1 cellular context compared by ENCODE assay signal in genomic region chr15:70098170-70098460, GRCh38.
TF ChIP-seq lines count a peak whose summit lies in the region.

No MANE protein-coding gene starts in this region.

TF ChIP-seq in HepG2, 621 proteins besides CTCF, POLR2A, EP300 and RAD21 (continued from another document):
- TF ChIP-seq ZBTB40 (IDR thresholded peaks at IDR 0.05) = no peak
- no peak for TF ChIP-seq ZBTB40 (CRISPR knock-in tag; IDR thresholded peaks at IDR 0.05)
- no peak for TF ChIP-seq ZNF496 (CRISPR knock-in tag; IDR thresholded peaks at IDR 0.05; ENCODE audit: insufficient replicate concordance)
- TF ChIP-seq ZBTB2 (CRISPR knock-in tag; IDR thresholded peaks at IDR 0.05; ENCODE audit: low read depth) = 0 out of 2 replicates have a peak, but pooled peaks have one; percentile 16
- no peak for TF ChIP-seq NAIF1 (CRISPR knock-in tag; IDR thresholded peaks at IDR 0.05; ENCODE audit: borderline replicate concordance)
- no peak for TF ChIP-seq ZNF792 (CRISPR knock-in tag; IDR thresholded peaks at IDR 0.05)
- no peak for TF ChIP-seq THAP11 (CRISPR knock-in tag; IDR thresholded peaks at IDR 0.05)
- no peak for TF ChIP-seq SNAI1 (CRISPR knock-in tag; IDR thresholded peaks at IDR 0.05; ENCODE audit: borderline replicate concordance)
- TF ChIP-seq PHF5A (CRISPR knock-in tag; IDR thresholded peaks at IDR 0.05; ENCODE audit: low read depth, unreplicated experiment) = no peak
- no peak for TF ChIP-seq FOSL2 (CRISPR knock-in tag; IDR thresholded peaks at IDR 0.05)
- TF ChIP-seq CHD4 (IDR thresholded peaks at IDR 0.05; ENCODE audit: borderline replicate concordance, low read length) = 0 out of 2 replicates have a peak, but pooled peaks have one; percentile 46
- TF ChIP-seq BRF2 (CRISPR knock-in tag; IDR thresholded peaks at IDR 0.05) = no peak
- no peak for TF ChIP-seq SCMH1 (CRISPR knock-in tag; IDR thresholded peaks at IDR 0.05; ENCODE audit: borderline replicate concordance)
- no peak for TF ChIP-seq HNRNPL (IDR thresholded peaks at IDR 0.05; ENCODE audit: low read depth, low read length)
- TF ChIP-seq FUBP1 (CRISPR knock-in tag; IDR thresholded peaks at IDR 0.05; ENCODE audit: borderline replicate concordance) = no peak
- TF ChIP-seq ZFX (CRISPR knock-in tag; IDR thresholded peaks at IDR 0.05; ENCODE audit: low read depth) = peak; percentile 0; the same call in 1 of the 2 replicates
- no peak for TF ChIP-seq SP5 (CRISPR knock-in tag; IDR thresholded peaks at IDR 0.05; ENCODE audit: borderline replicate concordance, low read depth)
- no peak for TF ChIP-seq SETDB1 (CRISPR knock-in tag; IDR thresholded peaks at IDR 0.05; ENCODE audit: borderline replicate concordance)
- no peak for TF ChIP-seq RNF219 (CRISPR knock-in tag; IDR thresholded peaks at IDR 0.05)
- TF ChIP-seq ATF1 (CRISPR knock-in tag; IDR thresholded peaks at IDR 0.05) = peak; percentile 9; the same call in 1 of the 2 replicates
- TF ChIP-seq SNRNP70 (IDR thresholded peaks at IDR 0.05; ENCODE audit: low read depth, low read length) = no peak
- TF ChIP-seq ZNF543 (CRISPR knock-in tag; IDR thresholded peaks at IDR 0.05) = no peak
- TF ChIP-seq ZNF609 (CRISPR knock-in tag; IDR thresholded peaks at IDR 0.05; ENCODE audit: borderline replicate concordance) = no peak
- no peak for TF ChIP-seq ZNF235 (CRISPR knock-in tag; IDR thresholded peaks at IDR 0.05; ENCODE audit: borderline replicate concordance)
- no peak for TF ChIP-seq TBP (CRISPR knock-in tag; IDR thresholded peaks at IDR 0.05)
- no peak for TF ChIP-seq TBX2 (CRISPR knock-in tag; IDR thresholded peaks at IDR 0.05; ENCODE audit: borderline replicate concordance)
- TF ChIP-seq CBX5 (CRISPR knock-in tag; IDR thresholded peaks at IDR 0.05; ENCODE audit: borderline replicate concordance) = no peak
- no peak for TF ChIP-seq NBN (conservative IDR thresholded peaks at IDR 0.05)
- TF ChIP-seq SYNCRIP (IDR thresholded peaks at IDR 0.05; ENCODE audit: insufficient read depth, low read depth, low read length) = no peak
- TF ChIP-seq ELF3 (CRISPR knock-in tag; IDR thresholded peaks at IDR 0.05) = no peak
- TF ChIP-seq ZBTB3 (CRISPR knock-in tag; IDR thresholded peaks at IDR 0.05; ENCODE audit: borderline replicate concordance, low read depth) = no peak
- no peak for TF ChIP-seq ATF6 (CRISPR knock-in tag; conservative IDR thresholded peaks at IDR 0.05)
- TF ChIP-seq GABPB1 (CRISPR knock-in tag; IDR thresholded peaks at IDR 0.05) = no peak
- no peak for TF ChIP-seq ZNF441 (CRISPR knock-in tag; IDR thresholded peaks at IDR 0.05; ENCODE audit: borderline replicate concordance)
- peak; percentile 31 for TF ChIP-seq ASH2L (IDR thresholded peaks at IDR 0.05; ENCODE audit: insufficient read length, low read depth, low read length)
- no peak for TF ChIP-seq ZNF772 (CRISPR knock-in tag; IDR thresholded peaks at IDR 0.05)
- no peak for TF ChIP-seq RBM22 (optimal IDR thresholded peaks at IDR 0.05; ENCODE audit: low read length)
- TF ChIP-seq ZNF569 (CRISPR knock-in tag; IDR thresholded peaks at IDR 0.05; ENCODE audit: borderline replicate concordance) = no peak
- TF ChIP-seq GATA4 (IDR thresholded peaks at IDR 0.05; ENCODE audit: borderline replicate concordance, low read depth) = no peak
- no peak for TF ChIP-seq ZNF720 (CRISPR knock-in tag; IDR thresholded peaks at IDR 0.05)
